8 cellular contexts compared by ENCODE assay signal in the genomic region with DNA sequence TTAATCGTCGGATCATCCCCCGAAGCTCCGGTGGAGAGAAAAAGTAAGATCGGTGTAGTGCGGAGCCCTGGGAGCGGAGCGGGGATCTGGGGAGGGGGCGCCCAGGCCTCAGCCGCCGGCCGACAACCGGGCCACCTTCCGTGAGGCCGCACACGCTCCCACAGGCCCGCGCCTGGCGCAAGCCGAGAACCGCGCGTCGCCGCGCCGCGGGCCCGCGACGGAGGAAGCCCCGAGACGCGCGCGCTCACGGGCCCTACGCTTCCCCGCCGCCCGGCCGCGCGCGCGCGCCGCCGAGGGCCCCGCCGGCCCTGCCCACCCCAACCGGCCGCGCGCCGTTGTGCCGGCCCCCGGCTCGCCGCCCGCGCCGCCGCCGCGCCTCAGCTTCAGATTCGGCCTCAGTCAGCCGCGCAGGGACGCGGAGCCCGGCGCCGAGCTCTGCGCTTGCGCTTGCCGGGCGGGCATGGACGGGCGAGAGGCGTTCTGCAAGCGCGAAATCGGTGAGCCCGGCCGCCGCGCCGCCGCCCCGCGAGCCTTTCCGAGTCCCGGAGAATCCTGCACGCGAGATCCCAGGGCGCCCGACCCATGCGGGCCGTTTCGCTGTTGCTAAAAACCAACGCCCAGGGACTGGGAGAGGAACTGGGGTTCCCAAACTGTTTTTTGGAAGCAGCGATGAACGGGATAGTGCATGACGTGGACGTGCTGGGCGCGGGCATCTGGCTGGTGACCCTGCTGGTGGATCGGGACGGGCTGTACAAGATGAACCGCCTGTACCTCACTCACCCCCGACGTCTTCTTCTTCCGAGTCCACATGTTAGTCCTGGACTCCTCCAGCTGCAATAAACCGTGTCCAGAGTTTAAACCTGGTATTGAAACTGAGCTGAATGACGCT. TPM values are rescaled to one million over a fixed set of nuclear protein-coding genes. Genes with fewer than 3 reads are reported as not detected.
DNase-seq lines count a peak whose midpoint lies in the region; ATAC-seq and TF ChIP-seq lines count a peak whose summit lies in the region.

No MANE protein-coding gene starts in this region.

- H3K36me3 ChIP-seq in BJ (ENCODE audit: control insufficient read depth, insufficient read depth, low read length) = no peaks in the 10 kb centered on the region

- TF ChIP-seq POLR2A in GM19193 (IDR thresholded peaks at IDR 0.05; ENCODE audit: extremely low read depth, insufficient read depth, insufficient read length) (peak; percentile 60), lower leg skin (IDR thresholded peaks at IDR 0.05) (no peak)

- intact Hi-C loops in lower leg skin (cut with DNase I; ENCODE audit: low total_unique reads) = no loop called here

- POLR2A ChIA-PET in BJ (lab: Charles Lee) = interaction anchor here (0.5 kb wide), 1 partner anchor 98 kb away, joined by 3 read pairs; no protein-coding TSS in a partner anchor

- CTCF ChIA-PET in BJ (lab: Yijun Ruan, JAX) = interaction anchor here (1.4 to 5.9 kb wide), 5 partner anchors 11 to 682 kb away, joined by 4 to 25 read pairs (median 5); no protein-coding TSS in a partner anchor

- peak; percentile 48 for ATAC-seq in HG03378 (IDR thresholded peaks at IDR 0.05; ENCODE audit: unreplicated experiment)

- WGBS in lower leg skin, 2 donors = 0 to 1% methylated on average over 22 to 25 of the region's 116 CpGs

- peak; percentile 49 for DNase-seq in BJ (ENCODE audit: low read depth)
- DNase-seq in NCI-H510A treated with DMSO at 0.1 percent for 48 hours (lab: John Stamatoyannopoulos, UW) = peak; percentile 93
- DNase-seq in activated CD4-positive, alpha-beta T cell treated with anti-CD3 and anti-CD28 coated beads, Interleukin-2, amount 50 U/mL, for 24 hours (ENCODE audit: low read depth in 1 of 2, low spot score in 1 of 2) = peak; percentile 69 to 74
- peak; percentile 45 to 86 for DNase-seq in dermis microvascular lymphatic vessel endothelial cell (ENCODE audit: low read depth in 2 of 2)
- DNase-seq in lower leg skin (ENCODE audit: low spot score in 2 of 2) = peak; percentile 68 to 96
- peak; percentile 85 for DNase-seq in stimulated activated CD4-positive, alpha-beta T cell treated with anti-CD3 and anti-CD28 coated beads, Interleukin-4, amount 100 ng/mL, for 24 hours

- H3K27me3 ChIP-seq in BJ (ENCODE audit: control insufficient read depth, insufficient read depth, low read length) = no peaks in the 10 kb centered on the region

- H3K4me3 ChIP-seq in BJ (ENCODE audit: low read depth, low read length) (peak overlapping the region; percentile 61), lower leg skin (ENCODE audit: low read depth, poor library complexity, severe bottlenecking) (peak overlapping the region; percentile 40)

- TF ChIP-seq CTCF in BJ (IDR thresholded peaks at IDR 0.05; ENCODE audit: insufficient read depth, low read depth, low read length) (0 out of 2 replicates have a peak, but pooled peaks have one; percentile 21), lower leg skin (IDR thresholded peaks at IDR 0.05) (no peak)

RNA-seq across cellular contexts. Expression of a gene that starts 28.0 kb away (rescaled TPM):
- 3.0 and 3.2 TPM in 2 replicates for polyA plus RNA-seq in BJ (2011; rRNA removed)
- 5.6 and 8.7 TPM in 2 replicates for polyA minus RNA-seq in BJ (2011; rRNA and poly(A)+ RNA removed)
- 0.51 and 1.7 TPM in 2 replicates for total RNA-seq in dermis microvascular lymphatic vessel endothelial cell
- total RNA-seq in lower leg skin = 10 to 100 TPM in 1 of 4 donors, 1 to 10 TPM in 3; 1.1 to 11.0 (median 2.2) TPM

Comparison
In these comparisons a context has a peak if more than half of its experiments do, and no peak if none do; other contexts are left out.
1. Peak in every context shown above with its lines: DNase-seq, ATAC-seq and H3K4me3 ChIP-seq.